Comparison of ENCODE assay signal across 18 cellular contexts in genomic region chr3:188191460-188191859, GRCh38. TPM values are rescaled to one million over a fixed set of nuclear protein-coding genes. Genes with fewer than 3 reads are reported as not detected.
DNase-seq lines count a peak whose midpoint lies in the region; ATAC-seq and TF ChIP-seq lines count a peak whose summit lies in the region.
"Had no signal": no experiment of that assay in that cellular context is flagged by ENCODE, and none has a peak within 500 bp of the region (broad histone marks: within the 10 kb centered on the region; RNA-seq: fewer than 3 reads in every experiment).

No MANE protein-coding gene starts in this region.

- H4K5ac ChIP-seq in IMR-90 (ENCODE audit: low read depth, low read length) = no peak overlapping the region

- H3K9me1 ChIP-seq in IMR-90 (ENCODE audit: insufficient read depth, low read length) = peaks cover 31% of the 10 kb centered on the region

- in situ Hi-C loops in IMR-90 (cut with MboI; ENCODE audit: low sequenced_read_pairs) = no loop called here
- in situ Hi-C loops in KBM-7 (cut with MboI; ENCODE audit: low pct_unique_long_range_greater_than_20kb, low sequenced_read_pairs) = no loop called here

- no peak overlapping the region for H2BK120ac ChIP-seq in IMR-90 (ENCODE audit: low read depth, low read length)

- peaks cover 12% of the 10 kb centered on the region; the same call in 1 of the 2 replicates for H3K36me3 ChIP-seq in DND-41 (ENCODE audit: insufficient read depth, low read length)
- peaks cover 14% of the 10 kb centered on the region for H3K36me3 ChIP-seq in IMR-90 (ENCODE audit: control insufficient read depth, insufficient read depth, low read length)

- no peak overlapping the region for H3K56ac ChIP-seq in IMR-90 (ENCODE audit: extremely low read depth, insufficient read depth, low read length)

- H2AK9ac ChIP-seq in IMR-90 (replicated peaks; ENCODE audit: low read depth, low read length, poor library complexity) = no peak overlapping the region

- no peak overlapping the region for H2BK15ac ChIP-seq in IMR-90 (ENCODE audit: low read depth, low read length)

- peaks cover 88% of the 10 kb centered on the region for H3K4me1 Mint-ChIP-seq in dendritic cell treated with granulocyte-macrophage colony-stimulating factor and Interleukin-4, amounts not matched to agents 40 ng/mL and 50 ng/mL, for 4 days (ENCODE audit: low read depth)
- peaks cover 5% of the 10 kb centered on the region for H3K4me1 Mint-ChIP-seq in progenitor cell of endocrine pancreas (ENCODE audit: low read depth)

- peaks cover 58% of the 10 kb centered on the region for H3K36me3 Mint-ChIP-seq in dendritic cell treated with granulocyte-macrophage colony-stimulating factor and Interleukin-4, amounts not matched to agents 40 ng/mL and 50 ng/mL, for 4 days (ENCODE audit: low read depth)
- peaks cover 5% of the 10 kb centered on the region for H3K36me3 Mint-ChIP-seq in progenitor cell of endocrine pancreas (ENCODE audit: insufficient read depth)

- CTCF ChIA-PET in IMR-90 (lab: Yijun Ruan, JAX) = no interaction called here

- POLR2A ChIA-PET in IMR-90 (lab: Charles Lee; ENCODE audit: unreplicated experiment) = no interaction called here

- no peak for TF ChIP-seq POLR2A in IMR-90 (IDR thresholded peaks at IDR 0.05; ENCODE audit: low read depth, low read length)

- H3K18ac ChIP-seq in IMR-90 (ENCODE audit: low read depth, low read length) = no peak overlapping the region

- WGBS in IMR-90 (ENCODE audit: extremely low coverage in 2 of 2, insufficient read length in 1 of 2), 2 experiments = no CpG with 5 or more reads among the region's 3 CpGs

- no peaks in the 10 kb centered on the region for H3K9me3 Mint-ChIP-seq in dendritic cell treated with granulocyte-macrophage colony-stimulating factor and Interleukin-4, amounts not matched to agents 40 ng/mL and 50 ng/mL, for 4 days
- no peaks in the 10 kb centered on the region for H3K9me3 Mint-ChIP-seq in progenitor cell of endocrine pancreas (ENCODE audit: low read depth)

- no peak overlapping the region for H3K4me2 ChIP-seq in DND-41 (ENCODE audit: insufficient read depth, low read length)
- no peak overlapping the region for H3K4me2 ChIP-seq in IMR-90 (ENCODE audit: low read depth, low read length)
- H3K4me2 ChIP-seq: PC-9 had no signal

- H2AFZ ChIP-seq in DND-41 (ENCODE audit: low read depth, low read length) (no peak overlapping the region), IMR-90 (replicated peaks; ENCODE audit: low read length, poor library complexity) (no peak overlapping the region)
- H2AFZ ChIP-seq: PC-9 had no signal

- BruUV-seq in IMR-90 (replicated peaks; lab: Mats Ljungman, UMichigan) = no TSS peak

- no peak overlapping the region for H4K91ac ChIP-seq in IMR-90 (ENCODE audit: insufficient read depth, low read depth, low read length)

- H3K9ac ChIP-seq in DND-41 (ENCODE audit: low read depth, low read length) (no peak overlapping the region), IMR-90 (ENCODE audit: low read depth, low read length) (no peak overlapping the region)

- no peak overlapping the region for H4K8ac ChIP-seq in IMR-90 (ENCODE audit: low read depth in 2 of 2, low read length in 2 of 2)

- no peak overlapping the region for H2BK5ac ChIP-seq in IMR-90 (ENCODE audit: low read depth, low read length, poor library complexity, severe bottlenecking)

- DNase-seq in DND-41 (no peak), IMR-90 (no peak), progenitor cell of endocrine pancreas (ENCODE audit: low spot score, unreplicated experiment) (no peak), KBM-7 (no peak)
- DNase-seq: ACHN, AML-193, COR-L47, DMS153, MV-4-11, NCI-H1417, NCI-H2029, NCI-H2171, NCI-H510A, NCI-H82, PC-9 had no signal

- no peak for TF ChIP-seq RAD21 in IMR-90 (IDR thresholded peaks at IDR 0.05; ENCODE audit: low read length)

- H3K27me3 Mint-ChIP-seq in dendritic cell treated with granulocyte-macrophage colony-stimulating factor and Interleukin-4, amounts not matched to agents 40 ng/mL and 50 ng/mL, for 4 days = no peaks in the 10 kb centered on the region
- no peaks in the 10 kb centered on the region for H3K27me3 Mint-ChIP-seq in progenitor cell of endocrine pancreas

- H3K9me3 ChIP-seq in DND-41 (ENCODE audit: insufficient read depth, low read length, severe bottlenecking) (no peaks in the 10 kb centered on the region), IMR-90 (ENCODE audit: control insufficient read depth, insufficient read depth, low read length) (no peaks in the 10 kb centered on the region)

- peak overlapping the region; percentile 87 for H3K27ac ChIP-seq in DND-41 (ENCODE audit: low read length)
- no peak overlapping the region for H3K27ac ChIP-seq in IMR-90 (ENCODE audit: insufficient read depth, low read length)
- H3K27ac ChIP-seq: PC-9 had no signal

- intact Hi-C loops in IMR-90 (cut with micrococcal nuclease) = no loop called here
- intact Hi-C loops in dendritic cell treated with granulocyte-macrophage colony-stimulating factor and Interleukin-4, amounts not matched to agents 40 ng/mL and 50 ng/mL, for 4 days (cut with micrococcal nuclease) = loop anchor here (5.0 to 10.0 kb wide), 2 partner anchors 34 to 73 kb away; no protein-coding TSS in a partner anchor

- ATAC-seq in DND-41 (ENCODE audit: insufficient read depth, low read depth) = no peak
- no peak for ATAC-seq in IMR-90 (ENCODE audit: low read depth)
- ATAC-seq in HG02571 (IDR thresholded peaks at IDR 0.05; ENCODE audit: unreplicated experiment) = no peak
- ATAC-seq in HG03565 (IDR thresholded peaks at IDR 0.05; ENCODE audit: unreplicated experiment) = no peak

- H3K4me1 ChIP-seq in DND-41 (ENCODE audit: insufficient read depth, low read length) = peaks cover 56% of the 10 kb centered on the region
- peaks cover 15% of the 10 kb centered on the region for H3K4me1 ChIP-seq in IMR-90 (ENCODE audit: control insufficient read depth, insufficient read depth, low read length)

- no peak for TF ChIP-seq CTCF in DND-41 (IDR thresholded peaks at IDR 0.05; ENCODE audit: borderline replicate concordance, extremely low read depth, low read length, poor library complexity, severe bottlenecking)
- TF ChIP-seq CTCF in IMR-90 (conservative IDR thresholded peaks at IDR 0.05; ENCODE audit: low read depth, low read length) = no peak
- TF ChIP-seq CTCF in progenitor cell of endocrine pancreas (IDR thresholded peaks at IDR 0.05; ENCODE audit: unreplicated experiment) = no peak

- peak overlapping the region; percentile 23; the same call in 1 of the 2 replicates for H3K14ac ChIP-seq in IMR-90 (replicated peaks; ENCODE audit: low read depth, low read length)

- H3K4me3 ChIP-seq in DND-41 (ENCODE audit: low read depth in 1 of 2, low read length in 2 of 2) = no peak overlapping the region
- H3K4me3 ChIP-seq in IMR-90 (ENCODE audit: insufficient read depth, low read depth, low read length) = no peak overlapping the region
- H3K4me3 ChIP-seq: PC-9 had no signal

- H3K27me3 ChIP-seq in DND-41 (ENCODE audit: insufficient read depth, low read length, poor library complexity) (no peaks in the 10 kb centered on the region), IMR-90 (ENCODE audit: control insufficient read depth, insufficient read depth, low read length) (no peaks in the 10 kb centered on the region)

- no peak overlapping the region for H3K23ac ChIP-seq in IMR-90 (ENCODE audit: low read depth, low read length)

- no peak overlapping the region for H2BK20ac ChIP-seq in IMR-90 (ENCODE audit: low read depth, low read length)

- H3K79me2 ChIP-seq in DND-41 (ENCODE audit: insufficient read depth, low read length) = peaks cover 62% of the 10 kb centered on the region

- H3K4me3 Mint-ChIP-seq in dendritic cell treated with granulocyte-macrophage colony-stimulating factor and Interleukin-4, amounts not matched to agents 40 ng/mL and 50 ng/mL, for 4 days = no peak overlapping the region
- no peak overlapping the region for H3K4me3 Mint-ChIP-seq in progenitor cell of endocrine pancreas (ENCODE audit: low read depth)

- dilution Hi-C loops in IMR-90 (cut with HindIII; ENCODE audit: low sequenced_read_pairs, unreplicated experiment) = no loop called here

- H2AK5ac ChIP-seq in IMR-90 (ENCODE audit: low read depth, low read length) = peak overlapping the region; percentile 5; the same call in 1 of the 2 replicates

- H4K20me1 ChIP-seq in DND-41 (ENCODE audit: insufficient read depth, low read length) (no peaks in the 10 kb centered on the region), IMR-90 (ENCODE audit: insufficient read depth, low read length) (peaks cover 74% of the 10 kb centered on the region)

- peaks cover 51 to 81% of the 10 kb centered on the region in 2 experiments for H3K79me1 ChIP-seq in IMR-90 (ENCODE audit: low read depth in 1 of 2, low read length in 2 of 2)

- no peak overlapping the region for H3K4ac ChIP-seq in IMR-90 (ENCODE audit: low read depth, low read length)

- peak overlapping the region; percentile 73 for H3K27ac Mint-ChIP-seq in dendritic cell treated with granulocyte-macrophage colony-stimulating factor and Interleukin-4, amounts not matched to agents 40 ng/mL and 50 ng/mL, for 4 days
- peak overlapping the region; percentile 47 for H3K27ac Mint-ChIP-seq in progenitor cell of endocrine pancreas

TF ChIP-seq in IMR-90, 13 proteins besides CTCF, POLR2A, EP300 and RAD21 (continues in another document):
- TF ChIP-seq USF2 (IDR thresholded peaks at IDR 0.05; ENCODE audit: low read depth, low read length) = no peak
- TF ChIP-seq CEBPB (IDR thresholded peaks at IDR 0.05; ENCODE audit: low read depth, low read length) = no peak
- no peak for TF ChIP-seq FOS (IDR thresholded peaks at IDR 0.05; ENCODE audit: low read depth, low read length)
- no peak for TF ChIP-seq RFX5 (IDR thresholded peaks at IDR 0.05; ENCODE audit: low read depth, low read length)
- no peak for TF ChIP-seq BHLHE40 (IDR thresholded peaks at IDR 0.05; ENCODE audit: low read depth, low read length)
- TF ChIP-seq NFE2L2 (IDR thresholded peaks at IDR 0.05; ENCODE audit: low read depth, low read length) = no peak
- no peak for TF ChIP-seq MAZ (IDR thresholded peaks at IDR 0.05; ENCODE audit: borderline replicate concordance, low read depth, low read length)
- no peak for TF ChIP-seq SMC3 (IDR thresholded peaks at IDR 0.05; ENCODE audit: low read depth, low read length)
- TF ChIP-seq MXI1 (IDR thresholded peaks at IDR 0.05; ENCODE audit: borderline replicate concordance, low read depth, low read length) = no peak

RNA-seq across cellular contexts. Expression of gene LPP, which starts 37.5 kb away (rescaled TPM):
- total RNA-seq in IMR-90 (2012; rRNA removed) = 111 and 130 TPM in 2 replicates
- 16.0 and 17.6 TPM in 2 replicates for polyA plus RNA-seq in IMR-90 (2012; rRNA removed)
- 7.4 and 10.6 TPM in 2 replicates for polyA plus RNA-seq in IMR-90 (2012; cell fraction: cytosol; rRNA removed)
- 35.2 and 36.9 TPM in 2 replicates for polyA plus RNA-seq in IMR-90 (2012; cell fraction: nucleus; rRNA removed; ENCODE audit: low replicate concordance)
- 131 and 144 TPM in 2 replicates for total RNA-seq in progenitor cell of endocrine pancreas
